17 cellular contexts compared by ENCODE assay signal in the genomic region with DNA sequence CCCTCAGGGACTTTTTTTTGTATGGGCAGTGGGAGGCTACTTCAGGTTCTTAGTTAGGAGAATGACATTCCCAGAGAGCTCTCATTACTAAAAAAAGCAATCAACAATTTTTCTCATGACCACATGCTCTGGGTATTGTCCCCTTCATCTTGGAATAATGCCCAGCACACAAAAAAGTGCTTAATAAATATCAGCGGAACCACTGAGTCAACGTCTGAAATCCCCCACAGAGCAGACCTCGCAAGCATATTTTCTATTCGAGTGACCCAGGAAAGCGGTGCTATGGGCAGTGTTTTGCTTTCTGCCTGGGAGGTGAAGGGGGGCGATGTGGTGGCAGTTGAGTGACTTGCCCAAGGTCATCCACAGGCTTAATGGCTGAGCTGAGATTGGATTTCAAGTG.
"Had no signal": no experiment of that assay in that cellular context is flagged by ENCODE, and none has a peak within 500 bp of the region (broad histone marks: within the 10 kb centered on the region; RNA-seq: fewer than 3 reads in every experiment).

No MANE protein-coding gene starts in this region.

- DNase-seq: activated CD4-positive, alpha-beta memory T cell treated with anti-CD3 and anti-CD28 coated beads for 36 hours; activated naive CD4-positive, alpha-beta T cell; activated T-cell treated with anti-CD3 and anti-CD28 coated beads for 4 hours; cerebellar nuclear complex; effector memory CD8-positive, alpha-beta T cell; mesendoderm; naive thymus-derived CD4-positive, alpha-beta T cell; pancreas; sigmoid colon; spleen; stimulated activated CD4-positive, alpha-beta T cell treated with anti-CD3 and anti-CD28 coated beads, Interleukin-4, amount 100 ng/mL, for 4 hours; stimulated activated naive B cell treated with anti-CD40 and anti-IgM and Interleukin-4, amounts not matched to agents 10 μg/mL and 1 μg/mL and 100 μg/mL, for 72 hours; SW 1271; tibial artery had no signal

- H3K36me3 Mint-ChIP-seq: activated CD4-positive, alpha-beta memory T cell treated with anti-CD3 and anti-CD28 coated beads for 36 hours; naive thymus-derived CD4-positive, alpha-beta T cell; stimulated activated naive B cell treated with anti-CD40 and anti-IgM and Interleukin-4, amounts not matched to agents 10 μg/mL and 1 μg/mL and 100 μg/mL, for 72 hours had no signal

- H3K9me3 ChIP-seq: pancreas, sigmoid colon, spleen, tibial artery, uterus had no signal

- ATAC-seq: effector memory CD8-positive, alpha-beta T cell; naive thymus-derived CD4-positive, alpha-beta T cell; stimulated activated naive B cell treated with anti-CD40 and anti-IgM and Interleukin-4, amounts not matched to agents 10 μg/mL and 1 μg/mL and 100 μg/mL, for 72 hours had no signal

- H3K9me3 Mint-ChIP-seq: activated CD4-positive, alpha-beta memory T cell treated with anti-CD3 and anti-CD28 coated beads for 36 hours; activated T-helper 1 cell treated with anti-CD3 and anti-CD28 coated beads, Interleukin-12 subunit alpha, Interleukin-12 subunit beta, Interleukin-2, Interleukin-4 antibody, amounts not matched to agents 30 ng/mL and 10 ng/mL and 1 ng/mL, durations not matched to agents 14 hours and 24 hours and 36 hours; dendritic cell treated with granulocyte-macrophage colony-stimulating factor and Interleukin-4, amounts not matched to agents 40 ng/mL and 50 ng/mL, for 4 days; effector memory CD8-positive, alpha-beta T cell; naive thymus-derived CD4-positive, alpha-beta T cell; stimulated activated naive B cell treated with anti-CD40 and anti-IgM and Interleukin-4, amounts not matched to agents 10 μg/mL and 1 μg/mL and 100 μg/mL, for 72 hours had no signal

- H3K4me3 ChIP-seq: pancreas, sigmoid colon, spleen, tibial artery, uterus had no signal

- H3K4me3 Mint-ChIP-seq: activated CD4-positive, alpha-beta memory T cell treated with anti-CD3 and anti-CD28 coated beads for 36 hours; activated T-helper 1 cell treated with anti-CD3 and anti-CD28 coated beads, Interleukin-12 subunit alpha, Interleukin-12 subunit beta, Interleukin-2, Interleukin-4 antibody, amounts not matched to agents 30 ng/mL and 10 ng/mL and 1 ng/mL, durations not matched to agents 14 hours and 24 hours and 36 hours; dendritic cell treated with granulocyte-macrophage colony-stimulating factor and Interleukin-4, amounts not matched to agents 40 ng/mL and 50 ng/mL, for 4 days; effector memory CD8-positive, alpha-beta T cell; naive thymus-derived CD4-positive, alpha-beta T cell; stimulated activated naive B cell treated with anti-CD40 and anti-IgM and Interleukin-4, amounts not matched to agents 10 μg/mL and 1 μg/mL and 100 μg/mL, for 72 hours had no signal

- H3K4me1 ChIP-seq: pancreas, uterus had no signal

- H3K27me3 ChIP-seq: pancreas, sigmoid colon, spleen, tibial artery, uterus had no signal

- FAIRE-seq: pancreas had no signal

- H3K27ac ChIP-seq: pancreas, sigmoid colon, spleen, tibial artery, uterus had no signal

- H3K27ac Mint-ChIP-seq: activated CD4-positive, alpha-beta memory T cell treated with anti-CD3 and anti-CD28 coated beads for 36 hours; dendritic cell treated with granulocyte-macrophage colony-stimulating factor and Interleukin-4, amounts not matched to agents 40 ng/mL and 50 ng/mL, for 4 days; stimulated activated naive B cell treated with anti-CD40 and anti-IgM and Interleukin-4, amounts not matched to agents 10 μg/mL and 1 μg/mL and 100 μg/mL, for 72 hours had no signal

- H3K36me3 ChIP-seq: pancreas, sigmoid colon, spleen, tibial artery, uterus had no signal
